ENCODE assay signal across 36 cellular contexts in the genomic region with DNA sequence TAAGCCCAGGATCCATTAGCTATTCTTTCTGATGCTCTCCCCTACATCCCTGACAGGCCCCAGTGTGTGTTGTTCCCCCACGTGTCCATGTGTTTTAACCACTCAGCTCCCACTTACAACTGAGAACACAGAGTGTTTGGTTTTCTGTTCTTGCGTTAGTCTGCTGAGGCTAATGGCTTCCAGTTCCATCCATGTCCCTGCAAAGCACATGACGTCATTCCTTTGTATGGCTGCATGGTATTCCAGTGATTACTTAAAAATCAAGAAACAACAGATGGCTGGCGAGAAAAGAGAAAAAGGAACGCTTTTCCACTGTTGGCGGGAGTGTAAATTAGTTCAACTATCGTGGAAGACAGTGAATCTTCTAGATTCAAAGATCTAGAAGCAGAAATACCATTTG.
"Had no signal": no experiment of that assay in that cellular context is flagged by ENCODE, and none has a peak within 500 bp of the region (broad histone marks: within the 10 kb centered on the region; RNA-seq: fewer than 3 reads in every experiment).

No MANE protein-coding gene starts in this region.

- H3K27me3 ChIP-seq: ascending aorta, cardiac muscle cell had no signal

- H3K4me1 Mint-ChIP-seq: activated B cell treated with CpG ODN at 0.5 μM for 24 hours; activated CD4-positive, alpha-beta T cell treated with anti-CD3 and anti-CD28 coated beads, Interleukin-2, amount 10 ng/mL, durations not matched to agents 24 days and 14 days; activated CD8-positive, alpha-beta memory T cell treated with anti-CD3 and anti-CD28 coated beads, Interleukin-2, amount 10 ng/mL, durations not matched to agents 7 days and 5 days; activated naive CD8-positive, alpha-beta T cell treated with anti-CD3 and anti-CD28 coated beads, Interleukin-2, amount 10 ng/mL, durations not matched to agents 7 days and 5 days; activated naive CD8-positive, alpha-beta T cell treated with anti-CD3 and anti-CD28 coated beads, Interleukin-2, amount 50 U/mL, for 24 hours; brain; central memory CD8-positive, alpha-beta T cell had no signal

- FAIRE-seq: bronchial epithelial cell had no signal

- ATAC-seq: activated CD8-positive, alpha-beta memory T cell treated with anti-CD3 and anti-CD28 coated beads, Interleukin-2, amount 10 ng/mL, durations not matched to agents 7 days and 5 days; activated CD8-positive, alpha-beta T cell treated with anti-CD3 and anti-CD28 coated beads for 36 hours; activated naive CD8-positive, alpha-beta T cell treated with anti-CD3 and anti-CD28 coated beads, Interleukin-2, amount 50 U/mL, for 24 hours had no signal

- H3K27me3 Mint-ChIP-seq: activated B cell treated with CpG ODN at 0.5 μM for 24 hours; activated CD4-positive, alpha-beta memory T cell treated with anti-CD3 and anti-CD28 coated beads for 36 hours; activated CD8-positive, alpha-beta T cell treated with anti-CD3 and anti-CD28 coated beads for 36 hours; activated naive CD8-positive, alpha-beta T cell; activated naive CD8-positive, alpha-beta T cell treated with anti-CD3 and anti-CD28 coated beads, Interleukin-2, amount 10 ng/mL, durations not matched to agents 7 days and 5 days; activated naive CD8-positive, alpha-beta T cell treated with anti-CD3 and anti-CD28 coated beads, Interleukin-2, amount 50 U/mL, for 24 hours; activated T-cell treated with anti-CD3 and anti-CD28 coated beads, Interleukin-2, amount 50 U/mL, for 24 hours; brain; central memory CD8-positive, alpha-beta T cell had no signal

- DNase-seq: activated B cell treated with CpG ODN at 0.5 μM for 24 hours; activated CD4-positive, alpha-beta memory T cell treated with anti-CD3 and anti-CD28 coated beads for 36 hours; activated CD4-positive, alpha-beta T cell treated with anti-CD3 and anti-CD28 coated beads for 4 hours; activated CD4-positive, alpha-beta T cell treated with anti-CD3 and anti-CD28 coated beads, Interleukin-2, amount 10 ng/mL, durations not matched to agents 24 days and 14 days; activated CD4-positive, alpha-beta T cell treated with anti-CD3 and anti-CD28 coated beads, Interleukin-2, amount 50 U/mL, for 1 hour; activated CD4-positive, alpha-beta T cell treated with anti-CD3 and anti-CD28 coated beads, Interleukin-2, amount 50 U/mL, for 4 hours; activated CD4-positive, CD25-positive, alpha-beta regulatory T cell treated with anti-CD3 and anti-CD28 coated beads, Interleukin-2, amount 50 U/mL, for 72 hours; activated CD8-positive, alpha-beta memory T cell treated with anti-CD3 and anti-CD28 coated beads for 24 hours; activated CD8-positive, alpha-beta memory T cell treated with anti-CD3 and anti-CD28 coated beads, Interleukin-2, amount 10 ng/mL, durations not matched to agents 7 days and 5 days; activated CD8-positive, alpha-beta memory T cell treated with anti-CD3 and anti-CD28 coated beads, Interleukin-2, amount 50 U/mL, for 48 hours; activated CD8-positive, alpha-beta T cell treated with anti-CD3 and anti-CD28 coated beads for 36 hours; activated effector memory CD4-positive, alpha-beta T cell treated with Interleukin-2 at 50 U/mL for 16 hours; activated gamma-delta T cell; activated naive CD4-positive, alpha-beta T cell treated with anti-CD3 and anti-CD28 coated beads, Interleukin-2, amount 50 U/mL, for 16 hours; activated naive CD4-positive, alpha-beta T cell treated with Interleukin-2 at 50 U/mL for 16 hours; activated naive CD8-positive, alpha-beta T cell treated with anti-CD3 and anti-CD28 coated beads, Interleukin-2, amount 10 ng/mL, durations not matched to agents 7 days and 5 days; activated naive CD8-positive, alpha-beta T cell treated with anti-CD3 and anti-CD28 coated beads, Interleukin-2, amount 50 U/mL, for 24 hours; activated T-cell treated with anti-CD3 and anti-CD28 coated beads, Interleukin-2, amount 50 U/mL, for 24 hours; activated T-cell treated with anti-CD3 and anti-CD28 coated beads, Interleukin-2, amount 50 U/mL, for 48 hours; amygdala; anterior cingulate cortex; caudate nucleus; cerebellar nuclear complex; T-helper 1 cell; T-helper 2 cell; T-helper 9 cell had no signal

- H3K36me3 Mint-ChIP-seq: activated CD4-positive, alpha-beta memory T cell treated with anti-CD3 and anti-CD28 coated beads for 36 hours; activated CD8-positive, alpha-beta memory T cell treated with anti-CD3 and anti-CD28 coated beads, Interleukin-2, amount 10 ng/mL, durations not matched to agents 7 days and 5 days; activated naive CD8-positive, alpha-beta T cell treated with anti-CD3 and anti-CD28 coated beads, Interleukin-2, amount 10 ng/mL, durations not matched to agents 7 days and 5 days; brain had no signal

- H3K4me1 ChIP-seq: ascending aorta had no signal

- H3K9me3 ChIP-seq: ascending aorta had no signal

- H3K4me3 Mint-ChIP-seq: activated B cell treated with CpG ODN at 0.5 μM for 24 hours; activated CD4-positive, alpha-beta memory T cell treated with anti-CD3 and anti-CD28 coated beads for 36 hours; activated CD4-positive, alpha-beta T cell treated with anti-CD3 and anti-CD28 coated beads, Interleukin-2, amount 10 ng/mL, durations not matched to agents 24 days and 14 days; activated CD8-positive, alpha-beta memory T cell treated with anti-CD3 and anti-CD28 coated beads, Interleukin-2, amount 10 ng/mL, durations not matched to agents 7 days and 5 days; activated CD8-positive, alpha-beta T cell treated with anti-CD3 and anti-CD28 coated beads for 36 hours; activated naive CD8-positive, alpha-beta T cell; activated naive CD8-positive, alpha-beta T cell treated with anti-CD3 and anti-CD28 coated beads, Interleukin-2, amount 10 ng/mL, durations not matched to agents 7 days and 5 days; activated naive CD8-positive, alpha-beta T cell treated with anti-CD3 and anti-CD28 coated beads, Interleukin-2, amount 50 U/mL, for 24 hours; activated T-cell treated with anti-CD3 and anti-CD28 coated beads, Interleukin-2, amount 50 U/mL, for 24 hours; brain; central memory CD8-positive, alpha-beta T cell; T-helper 1 cell treated with Interleukin-12 subunit alpha and Interleukin-12 subunit beta and Interleukin-4 antibody, amounts not matched to agents 30 μg/mL and 1 μg/mL, for 36 hours; T-helper 2 cell treated with Interferon-gamma antibody and Interleukin-4, amounts not matched to agents 5 μg/mL and 100 μg/mL, for 36 hours had no signal

- H3K4me3 ChIP-seq: ascending aorta, cardiac muscle cell had no signal

- H3K27ac ChIP-seq: ascending aorta, cardiac muscle cell, VCaP had no signal

- H3K27ac Mint-ChIP-seq: activated B cell treated with CpG ODN at 0.5 μM for 24 hours; activated CD4-positive, alpha-beta memory T cell treated with anti-CD3 and anti-CD28 coated beads for 36 hours; activated CD4-positive, alpha-beta T cell treated with anti-CD3 and anti-CD28 coated beads, Interleukin-2, amount 10 ng/mL, durations not matched to agents 24 days and 14 days; activated CD8-positive, alpha-beta memory T cell treated with anti-CD3 and anti-CD28 coated beads, Interleukin-2, amount 10 ng/mL, durations not matched to agents 7 days and 5 days; activated CD8-positive, alpha-beta T cell treated with anti-CD3 and anti-CD28 coated beads for 36 hours; activated naive CD8-positive, alpha-beta T cell; activated naive CD8-positive, alpha-beta T cell treated with anti-CD3 and anti-CD28 coated beads, Interleukin-2, amount 10 ng/mL, durations not matched to agents 7 days and 5 days; activated naive CD8-positive, alpha-beta T cell treated with anti-CD3 and anti-CD28 coated beads, Interleukin-2, amount 50 U/mL, for 24 hours; activated T-cell treated with anti-CD3 and anti-CD28 coated beads, Interleukin-2, amount 50 U/mL, for 24 hours; activated T-helper 2 cell treated with anti-CD3 and anti-CD28 coated beads, Interferon-gamma antibody, Interleukin-2, Interleukin-4, amounts not matched to agents 10 μg/mL and 5 μg/mL and 100 μg/mL, durations not matched to agents 14 hours and 24 hours and 36 hours; brain; T-helper 1 cell treated with Interleukin-12 subunit alpha and Interleukin-12 subunit beta and Interleukin-4 antibody, amounts not matched to agents 30 μg/mL and 1 μg/mL, for 36 hours; T-helper 2 cell treated with Interferon-gamma antibody and Interleukin-4, amounts not matched to agents 5 μg/mL and 100 μg/mL, for 36 hours had no signal

- H3K36me3 ChIP-seq: ascending aorta, cardiac muscle cell had no signal

- H3K9me3 Mint-ChIP-seq: activated CD4-positive, alpha-beta memory T cell treated with anti-CD3 and anti-CD28 coated beads for 36 hours; activated CD8-positive, alpha-beta T cell treated with anti-CD3 and anti-CD28 coated beads for 36 hours; activated naive CD8-positive, alpha-beta T cell treated with anti-CD3 and anti-CD28 coated beads, Interleukin-2, amount 50 U/mL, for 24 hours; activated T-helper 2 cell treated with anti-CD3 and anti-CD28 coated beads, Interferon-gamma antibody, Interleukin-2, Interleukin-4, amounts not matched to agents 10 μg/mL and 5 μg/mL and 100 μg/mL, durations not matched to agents 14 hours and 24 hours and 36 hours; central memory CD8-positive, alpha-beta T cell; T-helper 1 cell treated with Interleukin-12 subunit alpha and Interleukin-12 subunit beta and Interleukin-4 antibody, amounts not matched to agents 30 μg/mL and 1 μg/mL, for 36 hours; T-helper 2 cell treated with Interferon-gamma antibody and Interleukin-4, amounts not matched to agents 5 μg/mL and 100 μg/mL, for 36 hours had no signal
